In the genomic region with DNA sequence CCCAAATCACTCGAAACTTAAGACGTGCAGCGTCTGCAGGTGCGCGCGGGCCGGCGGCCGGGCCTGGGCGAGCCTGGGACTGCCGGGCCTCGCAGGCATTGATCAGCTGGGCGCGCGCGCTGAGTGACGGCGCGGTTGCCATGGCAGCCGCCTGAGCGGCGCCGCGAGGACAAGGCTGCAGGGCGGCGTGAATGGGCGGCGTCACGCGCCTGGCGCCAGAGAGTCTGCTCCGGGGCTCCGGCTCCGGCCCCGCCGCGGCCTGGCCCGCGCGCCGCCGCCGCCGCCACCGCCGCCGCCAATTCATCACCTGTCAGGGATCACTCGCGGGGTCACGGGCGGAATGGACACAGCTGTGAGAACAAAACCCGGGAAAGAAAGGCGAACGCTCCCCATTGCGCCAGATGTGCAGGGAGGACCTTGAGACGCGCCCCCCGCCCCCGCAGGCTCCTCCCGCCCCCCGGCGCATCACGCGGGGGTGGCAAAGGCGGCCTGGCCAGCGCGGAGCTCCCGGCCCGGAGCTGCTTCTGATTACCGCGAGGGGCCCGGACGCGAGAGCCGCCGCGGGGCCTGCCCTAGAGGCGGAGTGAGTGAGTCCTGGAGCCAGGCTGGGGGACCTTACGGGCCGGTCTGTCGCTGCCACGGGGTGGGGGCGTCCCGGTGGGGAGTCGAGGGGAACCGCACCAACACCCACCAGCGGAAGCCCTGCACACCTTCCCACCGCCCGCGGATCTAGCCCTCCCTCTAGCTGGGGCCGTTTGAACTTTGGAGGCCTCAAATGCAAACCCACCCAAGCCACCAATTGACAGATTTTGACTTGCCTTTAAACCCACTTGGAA, we compare ENCODE assay signal across 8 cellular contexts. TPM values are rescaled to one million over a fixed set of nuclear protein-coding genes. Genes with fewer than 3 reads are reported as not detected.
DNase-seq lines count a peak whose midpoint lies in the region; ATAC-seq and TF ChIP-seq lines count a peak whose summit lies in the region.

No MANE protein-coding gene starts in this region.

- H3K4me1 Mint-ChIP-seq in endothelial cell (ENCODE audit: unreplicated experiment) (peaks cover 32% of the 10 kb centered on the region), mesothelial cell of epicardium (peaks cover 42% of the 10 kb centered on the region)

- H3K9me3 Mint-ChIP-seq in endothelial cell (ENCODE audit: unreplicated experiment), result peaks cover 8% of the 10 kb centered on the region
- H3K9me3 Mint-ChIP-seq in mesothelial cell of epicardium, result peaks cover 8% of the 10 kb centered on the region

- DNase-seq in CMK (ENCODE audit: low read depth) (peak; percentile 71), NT2/D1 (ENCODE audit: low read depth, low spot score) (peak; percentile 91), endothelial cell (ENCODE audit: low spot score) (peak; percentile 93), mesothelial cell of epicardium (ENCODE audit: low spot score in 2 of 2, unreplicated experiment in 2 of 2) (peak; percentile 92 to 94)
- peak; percentile 84 for DNase-seq in activated CD8-positive, alpha-beta memory T cell treated with anti-CD3 and anti-CD28 coated beads, Interleukin-2, amount 50 U/mL, for 4 hours
- peak; percentile 60 for DNase-seq in stimulated activated CD8-positive, alpha-beta memory T cell treated with anti-CD3 and anti-CD28 coated beads, Interleukin-15, amount 100 ng/mL, for 24 hours (ENCODE audit: low read depth)

- H3K4me1 ChIP-seq in HUES48 (ENCODE audit: control insufficient read depth, insufficient read depth, low read length) (peaks cover 41% of the 10 kb centered on the region), NT2/D1 (ENCODE audit: insufficient read depth, insufficient read length) (peaks cover 6% of the 10 kb centered on the region)

- H3K9me3 ChIP-seq in HUES48 (ENCODE audit: control insufficient read depth, insufficient read depth, low read length) (0 out of 2 replicates have a peak, but pooled peaks cover 4% of the 10 kb centered on the region), NT2/D1 (ENCODE audit: insufficient read depth, low read length) (peaks cover 41% of the 10 kb centered on the region)

- TF ChIP-seq CTCF in endothelial cell (IDR thresholded peaks at IDR 0.05; ENCODE audit: unreplicated experiment) (no peak), mesothelial cell of epicardium (IDR thresholded peaks at IDR 0.05; ENCODE audit: unreplicated experiment) (no peak)

- H3K36me3 Mint-ChIP-seq in endothelial cell (ENCODE audit: low read depth, unreplicated experiment), result peaks cover 12% of the 10 kb centered on the region
- H3K36me3 Mint-ChIP-seq in mesothelial cell of epicardium, result peaks cover 20% of the 10 kb centered on the region

- H3K4me3 Mint-ChIP-seq in endothelial cell (ENCODE audit: unreplicated experiment) (peak overlapping the region; percentile 72), mesothelial cell of epicardium (peak overlapping the region; percentile 78)

- H3K27ac Mint-ChIP-seq in endothelial cell (ENCODE audit: unreplicated experiment) (peak overlapping the region; percentile 92), mesothelial cell of epicardium (peak overlapping the region; percentile 100)

- no peaks in the 10 kb centered on the region for H3K36me3 ChIP-seq in HUES48 (ENCODE audit: control insufficient read depth, insufficient read depth, low read length)
- H3K36me3 ChIP-seq in NT2/D1 (ENCODE audit: insufficient read depth, insufficient read length, low read length), result peaks cover 15% of the 10 kb centered on the region

- H3K27me3 ChIP-seq in HUES48 (ENCODE audit: control insufficient read depth, insufficient read depth, low read length) (peaks cover 66% of the 10 kb centered on the region), NT2/D1 (ENCODE audit: insufficient read depth, insufficient read length) (no peaks in the 10 kb centered on the region)

- H3K27me3 Mint-ChIP-seq in endothelial cell (ENCODE audit: unreplicated experiment) (peaks cover 33% of the 10 kb centered on the region), mesothelial cell of epicardium (ENCODE audit: low read depth) (no peaks in the 10 kb centered on the region)

- peak overlapping the region; percentile 41; the same call in 1 of the 2 replicates for H3K9ac ChIP-seq in HUES48 (ENCODE audit: low read depth, low read length)
- peak overlapping the region; percentile 80 for H3K9ac ChIP-seq in NT2/D1 (ENCODE audit: insufficient read length, low read depth)

- peak overlapping the region; percentile 52 for H3K4me3 ChIP-seq in HUES48 (ENCODE audit: low read depth, low read length)
- peak overlapping the region; percentile 65 for H3K4me3 ChIP-seq in NT2/D1 (ENCODE audit: insufficient read length, low read depth)

- H3K27ac ChIP-seq in HUES48 (ENCODE audit: low read depth, low read length), result peak overlapping the region; percentile 96

- peak; percentile 67 for ATAC-seq in GM21423 (IDR thresholded peaks at IDR 0.05; ENCODE audit: unreplicated experiment)

RNA-seq across cellular contexts. Expression of gene ID2, which starts 2.9 kb away (rescaled TPM):
- total RNA-seq in endothelial cell (ENCODE audit: unreplicated experiment), result 9.4 TPM
- total RNA-seq in mesothelial cell of epicardium, result 231 to 240 TPM (median 239 TPM) in 3 replicates

Comparison
In these comparisons a context has a peak if more than half of its experiments do, and no peak if none do; other contexts are left out.
1. Peak in every context shown above with its lines: DNase-seq, ATAC-seq, H3K4me3 ChIP-seq and H3K27ac ChIP-seq.
2. RNA of gene ID2, which starts 2.9 kb away (total RNA-seq): 231 to 240 TPM in mesothelial cell of epicardium; 9.4 TPM in endothelial cell (single experiment); every median in the first group is over 10 times any median in the second.